ENCODE assay signal across 8 cellular contexts in genomic region chr3:32401141-32401540, GRCh38. TPM values are rescaled to one million over a fixed set of nuclear protein-coding genes. Genes with fewer than 3 reads are reported as not detected.
A peak's percentile ranks its signal among the peaks of the same experiment; 100 is the strongest.
DNase-seq lines count a peak whose midpoint lies in the region; ATAC-seq and TF ChIP-seq lines count a peak whose summit lies in the region.

No MANE protein-coding gene starts in this region.

- no peak for TF ChIP-seq POLR2A in adrenal gland (IDR thresholded peaks at IDR 0.05)
- no peak for TF ChIP-seq POLR2A in thyroid gland (IDR thresholded peaks at IDR 0.05)

- H3K36me3 ChIP-seq in adrenal gland (replicated peaks in 1 of 2) (no peaks in the 10 kb centered on the region), thyroid gland (no peaks in the 10 kb centered on the region)

- ATAC-seq in HG02642 (IDR thresholded peaks at IDR 0.05; ENCODE audit: poor library complexity, unreplicated experiment), result peak; percentile 23
- peak; percentile 55 for ATAC-seq in left lobe of liver
- ATAC-seq in esophagus mucosa, result no peak

- 8 to 20% (median 14%) methylated on average over 8 to 12 of the region's 12 CpGs for WGBS in adrenal gland, 4 donors
- WGBS in thyroid gland, 2 donors, result 9 to 15% methylated on average over 8 to 11 of the region's 12 CpGs

- peaks cover 13 to 14% of the 10 kb centered on the region in 2 donors for H3K4me1 ChIP-seq in adrenal gland (replicated peaks in 1 of 2)
- H3K4me1 ChIP-seq in thyroid gland, result peaks cover 36 to 41% of the 10 kb centered on the region in 2 donors

- H3K27me3 ChIP-seq in adrenal gland (no peaks in the 10 kb centered on the region), thyroid gland (no peaks in the 10 kb centered on the region)

- DNase-seq in AG10803 (ENCODE audit: low read depth) (no peak), adrenal gland (no peak), left lobe of liver (ENCODE audit: low spot score) (no peak), thyroid gland (no peak), NCI-H187 treated with DMSO at 0.1 percent for 48 hours (lab: John Stamatoyannopoulos, UW) (no peak), hepatic stellate cell (ENCODE audit: low spot score) (no peak)

- peak overlapping the region; percentile 56 for H3K4me3 ChIP-seq in AG10803 (ENCODE audit: low read length)
- peak overlapping the region in 3 of 4 donors; percentile 23 to 53 (median 48) for H3K4me3 ChIP-seq in adrenal gland
- H3K4me3 ChIP-seq in thyroid gland (replicated peaks in 1 of 3), result peak overlapping the region in 1 of 3 donors; percentile 24

- H3K9me3 ChIP-seq in adrenal gland (replicated peaks in 1 of 3) (no peaks in the 10 kb centered on the region), thyroid gland (no peaks in the 10 kb centered on the region)

- TF ChIP-seq CTCF in AG10803 (conservative IDR thresholded peaks at IDR 0.05; ENCODE audit: low read length) (no peak), adrenal gland (IDR thresholded peaks at IDR 0.05) (no peak), thyroid gland (IDR thresholded peaks at IDR 0.05) (no peak)

- intact Hi-C loops in adrenal gland (cut with DNase I), result no loop called here
- intact Hi-C loops in thyroid gland (cut with DNase I), result no loop called here

- H3K27ac ChIP-seq in adrenal gland (peak overlapping the region; percentile 54 to 94 (median 81)), thyroid gland (peak overlapping the region; percentile 94 to 97 (median 96))

RNA-seq across cellular contexts. Expression of gene CMTM7, which starts 9.5 kb away (rescaled TPM):
- total RNA-seq in adrenal gland (10 to 100 TPM in 7 of 8 donors, 1 to 10 TPM in 1; 8.4 to 19.2 (median 11.8) TPM), left lobe of liver (3.6 TPM), thyroid gland (10 to 100 TPM; 14.8 to 24.7 (median 22.0) TPM), esophagus mucosa (1.2 TPM)
- 10 to 100 TPM; 13.8 to 16.5 (median 16.4) TPM for polyA plus RNA-seq in adrenal gland
